In the genomic region with DNA sequence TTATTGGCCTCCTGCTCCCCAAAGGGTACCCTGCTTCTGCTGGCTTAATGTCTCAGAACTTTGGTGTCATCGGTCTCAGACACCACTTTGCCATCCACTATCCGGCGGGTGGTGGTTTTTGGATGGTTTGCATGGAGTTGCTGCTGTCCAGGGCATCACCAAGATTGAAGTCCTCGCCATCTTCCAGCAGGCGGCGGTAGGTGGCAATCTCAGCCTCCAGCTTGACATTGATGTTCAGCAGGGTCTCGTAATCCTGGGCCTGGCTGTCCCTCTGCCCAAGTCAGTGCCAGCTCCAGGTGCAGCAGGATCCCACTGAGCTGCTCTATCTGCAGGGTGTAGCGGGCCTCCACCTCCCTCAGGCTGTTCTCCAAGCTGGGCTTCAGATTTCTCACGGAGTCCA, we compare ENCODE assay signal across 8 cellular contexts. TPM values are rescaled to one million over a fixed set of nuclear protein-coding genes. Genes with fewer than 3 reads are reported as not detected.
DNase-seq lines count a peak whose midpoint lies in the region; TF ChIP-seq lines count a peak whose summit lies in the region.
"Not testable (repeated sequence)": the region's sequence is repeated elsewhere in the genome, so short reads cannot be mapped to it uniquely, and the experiment has no call there.

No MANE protein-coding gene starts in this region.

- not testable (repeated sequence) for H3K4me3 ChIP-seq in OCI-LY3 (ENCODE audit: low read length); ascending aorta; cardiac muscle cell; neuronal stem cell (ENCODE audit: low read length in 2 of 2)

- H3K36me3 Mint-ChIP-seq in CD14-positive monocyte; HFFc6 (ENCODE audit: low read depth): not testable (repeated sequence)

- H3K4me1 ChIP-seq in OCI-LY3 (ENCODE audit: low read length); ascending aorta; cardiac muscle cell (ENCODE audit: low read depth); neuronal stem cell (ENCODE audit: control insufficient read depth in 2 of 2, insufficient read depth in 1 of 2, low read depth in 1 of 2, low read length in 2 of 2): not testable (repeated sequence)

- not testable (repeated sequence) for H3K4me3 Mint-ChIP-seq in CD14-positive monocyte, HFFc6

- H3K9me3 Mint-ChIP-seq in CD14-positive monocyte, HFFc6: not testable (repeated sequence)

- H3K4me1 Mint-ChIP-seq in CD14-positive monocyte; HFFc6 (ENCODE audit: low read depth): not testable (repeated sequence)

- H4K20me1 ChIP-seq in OCI-LY3 (ENCODE audit: insufficient read depth, low read length) = not testable (repeated sequence)

- not testable (repeated sequence) for H2BK12ac ChIP-seq in neuronal stem cell (ENCODE audit: low read length)

- not testable (repeated sequence) for H3K4ac ChIP-seq in neuronal stem cell (ENCODE audit: low read length)

- H3K27me3 ChIP-seq in OCI-LY3 (ENCODE audit: low read depth, low read length) = peaks cover 31% of the 10 kb centered on the region
- not testable (repeated sequence) for H3K27me3 ChIP-seq in ascending aorta; cardiac muscle cell; neuronal stem cell (ENCODE audit: control insufficient read depth in 3 of 3, insufficient read depth in 3 of 3, low read depth in 1 of 3, low read length in 3 of 3)

- not testable (repeated sequence) for H3K27ac Mint-ChIP-seq in CD14-positive monocyte, HFFc6

- not testable (repeated sequence) for H4K8ac ChIP-seq in neuronal stem cell (ENCODE audit: low read depth, low read length)

- H4K91ac ChIP-seq in neuronal stem cell (ENCODE audit: low read depth, low read length, poor library complexity) = not testable (repeated sequence)

- not testable (repeated sequence) for H3K79me2 ChIP-seq in OCI-LY3 (ENCODE audit: low read length)

- H2AFZ ChIP-seq in OCI-LY3 (ENCODE audit: low read depth, low read length); neuronal stem cell (ENCODE audit: low read length): not testable (repeated sequence)

- H3K9ac ChIP-seq in OCI-LY3 (ENCODE audit: low read length); neuronal stem cell (ENCODE audit: low read depth, low read length, poor library complexity): not testable (repeated sequence)

- H3K36me3 ChIP-seq in OCI-LY3 (replicated peaks; ENCODE audit: low read depth, low read length); ascending aorta; cardiac muscle cell; neuronal stem cell (replicated peaks in 1 of 2; ENCODE audit: control insufficient read depth in 2 of 2, insufficient read depth in 2 of 2, low read length in 2 of 2): not testable (repeated sequence)

- not testable (repeated sequence) for H2AK5ac ChIP-seq in neuronal stem cell (ENCODE audit: low read depth, low read length)

- intact Hi-C loops in CD14-positive monocyte (cut with micrococcal nuclease); ascending aorta (cut with DNase I): not testable (repeated sequence)

- not testable (repeated sequence) for H3K4me2 ChIP-seq in OCI-LY3 (ENCODE audit: low read length); neuronal stem cell (ENCODE audit: insufficient read depth, low read length, poor library complexity, severe bottlenecking)

- no CpG with 5 or more reads among the region's 9 CpGs for WGBS in neuronal stem cell (ENCODE audit: extremely low coverage in 2 of 2, insufficient read length in 2 of 2, insufficient replicate concordance in 1 of 2), 2 donors

- TF ChIP-seq CTCF in CD14-positive monocyte (IDR thresholded peaks at IDR 0.05) (peak; percentile 64), HFFc6 (IDR thresholded peaks at IDR 0.05) (peak; percentile 63), OCI-LY3 (IDR thresholded peaks at IDR 0.05; ENCODE audit: low read depth, low read length) (0 out of 2 replicates have a peak, but pooled peaks have one; percentile 19), ascending aorta (IDR thresholded peaks at IDR 0.05) (peak in 2 of 3 experiments; percentile 7 to 20), cardiac muscle cell (IDR thresholded peaks at IDR 0.05; ENCODE audit: low read depth, low read length) (peak; percentile 42)

- H3K9me3 ChIP-seq in OCI-LY3 (ENCODE audit: insufficient read depth, low read length); ascending aorta; cardiac muscle cell (ENCODE audit: low read depth); neuronal stem cell (replicated peaks in 1 of 2; ENCODE audit: control insufficient read depth in 2 of 2, insufficient read depth in 1 of 2, low read depth in 1 of 2, low read length in 2 of 2): not testable (repeated sequence)

- H3K27me3 Mint-ChIP-seq in CD14-positive monocyte (ENCODE audit: low read depth in 3 of 3) (peaks cover 0 to 24% (median 11%) of the 10 kb centered on the region in 3 donors), HFFc6 (ENCODE audit: insufficient read depth) (peaks cover 26% of the 10 kb centered on the region)

- not testable (repeated sequence) for H3K14ac ChIP-seq in neuronal stem cell (ENCODE audit: low read length)

- H3K79me1 ChIP-seq in neuronal stem cell (ENCODE audit: low read depth, low read length) = not testable (repeated sequence)

- not testable (repeated sequence) for H2BK15ac ChIP-seq in neuronal stem cell (ENCODE audit: low read length)

- H2BK5ac ChIP-seq in neuronal stem cell (ENCODE audit: low read length) = not testable (repeated sequence)

- H3K23ac ChIP-seq in neuronal stem cell (ENCODE audit: low read depth, low read length, poor library complexity) = not testable (repeated sequence)

- H3K27ac ChIP-seq in OCI-LY3 (ENCODE audit: low read length); ascending aorta; cardiac muscle cell; neuronal stem cell (replicated peaks; ENCODE audit: low read length): not testable (repeated sequence)

- H2BK120ac ChIP-seq in neuronal stem cell (ENCODE audit: low read depth, low read length) = not testable (repeated sequence)

- not testable (repeated sequence) for DNase-seq in CD14-positive monocyte (ENCODE audit: low spot score); HFFc6
- peak; percentile 58 for DNase-seq in activated CD4-positive, alpha-beta T cell treated with anti-CD3 and anti-CD28 coated beads, Interleukin-2, amount 50 U/mL, for 1 hour
- peak in 1 of 2 donors; percentile 75 for DNase-seq in ascending aorta (ENCODE audit: low spot score in 2 of 2)
- DNase-seq in cardiac muscle cell (ENCODE audit: low read depth in 1 of 2, low spot score in 1 of 2) = peak; percentile 41 to 82
- peak; percentile 49 for DNase-seq in neuronal stem cell (ENCODE audit: low spot score)
- DNase-seq in stimulated activated CD8-positive, alpha-beta memory T cell treated with anti-CD3 and anti-CD28 coated beads, Interleukin-15, amount 100 ng/mL, for 4 hours (ENCODE audit: low read depth in 2 of 2) = peak; percentile 18 to 21

- H3K18ac ChIP-seq in neuronal stem cell (ENCODE audit: low read length) = not testable (repeated sequence)

RNA-seq across cellular contexts. Expression of gene CAND2, which starts 9.1 kb away (rescaled TPM):
- polyA plus RNA-seq in CD14-positive monocyte (not detected), cardiac muscle cell (35.2 and 44.7 TPM in 2 replicates)
- 10 to 100 TPM in 1 of 6 experiments, 1 to 10 TPM in 5; 4.5 to 10.5 (median 8.3) TPM for total RNA-seq in HFFc6 (2021; fragmentation: NEBNext Ultra II Directional; extraction: Animal tissue kit (Norgen Biotek cat#: 25700))
- total RNA-seq in ascending aorta (14.4 TPM), cardiac muscle cell (50.6 and 80.3 TPM in 2 replicates)
- polyA plus RNA-seq in neuronal stem cell (2013, experiment 1 of 2) = 3.1 TPM
- polyA plus RNA-seq in neuronal stem cell (2013, experiment 2 of 2) = 3.1 TPM

RNA-seq across cellular contexts. Expression of gene TMEM40, which starts 28.3 kb away (rescaled TPM):
- polyA plus RNA-seq in CD14-positive monocyte (under 1 TPM in 1 of 2 donors, not detected in 1; 0.92 TPM), cardiac muscle cell (4.8 and 5.2 TPM in 2 replicates)
- total RNA-seq in HFFc6 (2021; fragmentation: NEBNext Ultra II Directional; extraction: Animal tissue kit (Norgen Biotek cat#: 25700)) = under 1 TPM in 3 of 6 experiments, not detected in 3; 0.32 to 0.40 (median 0.36) TPM
- total RNA-seq in ascending aorta (not detected), cardiac muscle cell (0.25 and 4.0 TPM in 2 replicates)
- polyA plus RNA-seq in neuronal stem cell (2013, experiment 1 of 2) = 0.03 TPM
- not detected for polyA plus RNA-seq in neuronal stem cell (2013, experiment 2 of 2)

RNA-seq across cellular contexts. Expression of gene RPL32, which starts 54.0 kb away (rescaled TPM):
- polyA plus RNA-seq in CD14-positive monocyte (1,000 to 10,000 TPM in 1 of 2 donors, 100 to 1,000 TPM in 1; 942 to 1,052 TPM), cardiac muscle cell (726 and 889 TPM in 2 replicates)
- 1,000 to 10,000 TPM; 1,490 to 1,730 (median 1,677) TPM for total RNA-seq in HFFc6 (2021; fragmentation: NEBNext Ultra II Directional; extraction: Animal tissue kit (Norgen Biotek cat#: 25700))
- total RNA-seq in ascending aorta (1,821 TPM), cardiac muscle cell (824 and 1,421 TPM in 2 replicates)
- 2,661 TPM for polyA plus RNA-seq in neuronal stem cell (2013, experiment 1 of 2)
- 2,611 TPM for polyA plus RNA-seq in neuronal stem cell (2013, experiment 2 of 2)

Comparison
In these comparisons a context has a peak if more than half of its experiments do, and no peak if none do; other contexts are left out.
1. CTCF ChIP-seq: peak in every context shown above with its lines; median percentile 64 in CD14-positive monocyte; 63 in HFFc6; 42 in cardiac muscle cell; 19 in OCI-LY3; 14 in ascending aorta.